In the genomic region with DNA sequence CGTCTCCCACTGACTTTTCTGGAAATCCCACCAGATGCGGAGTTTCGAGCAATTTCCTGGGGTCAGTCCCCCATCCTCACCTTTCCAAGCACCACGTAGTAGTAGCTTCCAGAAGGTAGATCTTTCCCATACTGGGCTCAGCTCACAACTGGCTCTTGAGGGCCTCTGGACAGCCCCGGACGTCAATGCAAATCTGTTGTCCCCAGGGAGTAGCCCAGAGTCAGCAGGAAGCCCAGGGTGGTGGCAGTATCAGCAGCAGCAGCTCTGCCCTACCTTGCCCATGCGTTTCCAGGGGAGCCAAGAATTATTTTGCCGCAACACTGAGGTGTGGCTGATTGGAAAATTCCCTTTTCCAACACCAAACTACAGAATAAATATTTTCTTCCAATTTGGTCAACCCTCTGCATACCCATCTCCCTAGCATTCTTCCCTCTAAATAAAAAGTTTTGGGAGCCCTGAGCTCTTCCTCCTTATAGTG, we compare ENCODE assay signal across 8 cellular contexts.
DNase-seq lines count a peak whose midpoint lies in the region; ATAC-seq and TF ChIP-seq lines count a peak whose summit lies in the region.

No MANE protein-coding gene starts in this region.

- DNase-seq in effector memory CD8-positive, alpha-beta T cell = no peak
- DNase-seq in transverse colon = peak; percentile 57
- DNase-seq in 8988T = no peak
- DNase-seq in GM03348 (ENCODE audit: low spot score) = no peak
- DNase-seq in stimulated activated CD4-positive, alpha-beta T cell treated with anti-CD3 and anti-CD28 coated beads, Interleukin-4, amount 100 ng/mL, for 24 hours = no peak

- peak overlapping the region; percentile 80 to 85 for H3K4me3 Mint-ChIP-seq in effector memory CD8-positive, alpha-beta T cell

- H3K4me3 ChIP-seq in transverse colon = peak overlapping the region; percentile 46 to 76 (median 51)

- 20 to 51% methylated on average over 1 to 8 of the region's 8 CpGs for WGBS in transverse colon (ENCODE audit: low coverage in 1 of 2), 2 donors

- no peaks in the 10 kb centered on the region for H3K27me3 ChIP-seq in transverse colon

- H3K4me1 ChIP-seq in transverse colon = peaks cover 46 to 83% (median 79%) of the 10 kb centered on the region in 4 donors

- H3K27ac Mint-ChIP-seq in effector memory CD8-positive, alpha-beta T cell = peak overlapping the region; percentile 99 to 100

- in situ Hi-C loops in GM18951 (cut with MboI; ENCODE audit: low sequenced_read_pairs, unreplicated experiment) = no loop called here
- in situ Hi-C loops in transverse colon (cut with MboI; ENCODE audit: low pct_ligation_motif_present in 1 of 4, low pct_unique_long_range_greater_than_20kb in 1 of 4, low sequenced_read_pairs in 3 of 4) = loop anchor here in 2 of 4 donors (10.0 kb wide), 2 partner anchors 53 to 143 kb away; no protein-coding TSS in a partner anchor

- TF ChIP-seq POLR2A in GM18951 (IDR thresholded peaks at IDR 0.05; ENCODE audit: extremely low read depth, insufficient read depth, insufficient read length) (peak; percentile 30), transverse colon (IDR thresholded peaks at IDR 0.05) (no peak)

- peaks cover 57 to 59% of the 10 kb centered on the region in 2 donors for H3K4me1 Mint-ChIP-seq in effector memory CD8-positive, alpha-beta T cell (ENCODE audit: low read depth in 2 of 2)

- H3K36me3 ChIP-seq in transverse colon = peaks cover 0 to 17% (median 7%) of the 10 kb centered on the region in 4 donors

- H3K27ac ChIP-seq in 22Rv1 (peak overlapping the region; percentile 88), transverse colon (peak overlapping the region; percentile 96 to 99 (median 98))

- H3K9me3 ChIP-seq in transverse colon = no peaks in the 10 kb centered on the region

- peaks cover 0 to 2% of the 10 kb centered on the region in 2 donors for H3K9me3 Mint-ChIP-seq in effector memory CD8-positive, alpha-beta T cell

- TF ChIP-seq CTCF in 22Rv1 (IDR thresholded peaks at IDR 0.05) (no peak), transverse colon (IDR thresholded peaks at IDR 0.05) (no peak)

- no peak for TF ChIP-seq EP300 in transverse colon (IDR thresholded peaks at IDR 0.05; ENCODE audit: low read depth)

- H3K36me3 Mint-ChIP-seq in effector memory CD8-positive, alpha-beta T cell (ENCODE audit: insufficient read depth) = peaks cover 44% of the 10 kb centered on the region

- intact Hi-C loops in transverse colon (cut with DNase I; ENCODE audit: low total_unique reads) = no loop called here

- H3K27me3 Mint-ChIP-seq in effector memory CD8-positive, alpha-beta T cell = no peaks in the 10 kb centered on the region

- peak; percentile 32 for ATAC-seq in HG03135 (IDR thresholded peaks at IDR 0.05; ENCODE audit: unreplicated experiment)
- ATAC-seq in effector memory CD8-positive, alpha-beta T cell (replicated peaks) = no peak
